ENCODE assay signal across 12 cellular contexts in the genomic region with DNA sequence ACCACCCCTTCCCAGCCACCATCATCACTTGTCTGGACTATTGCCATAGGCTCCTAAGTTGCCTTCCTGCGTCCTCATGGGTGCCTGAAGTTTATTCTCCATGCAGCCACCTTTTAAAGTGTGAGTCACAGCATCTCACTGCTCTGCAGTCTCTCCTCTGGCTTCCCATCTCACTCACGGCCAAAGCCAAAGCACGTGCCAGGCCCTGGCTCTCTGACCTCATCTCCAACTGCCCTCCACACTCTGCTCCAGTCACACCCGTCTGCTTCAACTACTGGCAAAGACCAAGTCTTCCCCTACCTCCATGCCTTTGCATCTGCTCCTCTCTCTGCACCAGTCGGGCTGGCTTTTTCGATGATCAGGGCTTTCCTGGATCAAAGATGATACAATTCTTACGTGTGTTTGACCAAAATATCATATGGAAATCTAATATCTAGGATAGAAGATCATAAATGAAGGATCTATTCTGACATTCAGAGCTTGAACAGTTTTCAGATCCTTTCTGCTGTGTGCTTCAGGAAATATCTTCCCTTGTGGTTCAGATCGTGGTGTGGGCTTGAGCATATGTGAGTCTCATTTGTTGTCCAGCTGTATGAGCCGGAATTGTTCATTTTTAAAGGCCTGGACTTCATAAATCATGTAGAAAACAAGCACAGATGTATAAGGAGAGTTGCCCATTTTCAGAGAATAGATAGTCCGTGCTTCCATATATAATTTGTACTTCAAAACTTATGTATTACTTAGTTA.
DNase-seq lines count a peak whose midpoint lies in the region; TF ChIP-seq lines count a peak whose summit lies in the region.
"Had no signal": no experiment of that assay in that cellular context is flagged by ENCODE, and none has a peak within 500 bp of the region (broad histone marks: within the 10 kb centered on the region; RNA-seq: fewer than 3 reads in every experiment).

No MANE protein-coding gene starts in this region.

- H3K4me3 Mint-ChIP-seq in Caco-2 (ENCODE audit: unreplicated experiment), result no peak overlapping the region

- no TSS peak for BruUV-seq in Caco-2 (replicated peaks; lab: Mats Ljungman, UMichigan)

- H3K4me1 Mint-ChIP-seq in Caco-2 (ENCODE audit: low read depth, unreplicated experiment), result no peaks in the 10 kb centered on the region

- H3K9me3 Mint-ChIP-seq in Caco-2 (ENCODE audit: unreplicated experiment), result peaks cover 21% of the 10 kb centered on the region

- H4K20me1 ChIP-seq in BLaER1, result peaks cover 37% of the 10 kb centered on the region

- H3K27me3 ChIP-seq in BLaER1 (no peaks in the 10 kb centered on the region), rectal smooth muscle tissue (ENCODE audit: control insufficient read depth, insufficient read depth, low read length) (no peaks in the 10 kb centered on the region), Caco-2 (replicated peaks; ENCODE audit: control insufficient read depth, insufficient read depth, low read length) (no peaks in the 10 kb centered on the region)
- H3K27me3 ChIP-seq: right lobe of liver had no signal

- POLR2A ChIA-PET in RWPE1 (lab: Yijun Ruan, JAX; ENCODE audit: low non-redundant PET) (no interaction called here), Caco-2 (lab: Charles Lee) (no interaction called here)

- H3K27me3 Mint-ChIP-seq in Caco-2 (ENCODE audit: insufficient read depth, unreplicated experiment), result no peaks in the 10 kb centered on the region

- H3K36me3 Mint-ChIP-seq in Caco-2 (ENCODE audit: insufficient read depth, unreplicated experiment), result no peaks in the 10 kb centered on the region

- H3K36me3 ChIP-seq in BLaER1 (peaks cover 26% of the 10 kb centered on the region; the same call in 1 of the 2 replicates), rectal smooth muscle tissue (ENCODE audit: control insufficient read depth, insufficient read depth, low read length) (no peaks in the 10 kb centered on the region), Caco-2 (ENCODE audit: control insufficient read depth, insufficient read depth, low read length) (no peaks in the 10 kb centered on the region)
- H3K36me3 ChIP-seq: right lobe of liver had no signal

- H3K4me3 ChIP-seq in BLaER1, result peak overlapping the region; percentile 18
- H3K4me3 ChIP-seq in foreskin fibroblast (ENCODE audit: low read depth in 1 of 2, low read length in 2 of 2), result peak overlapping the region in 1 of 2 donors; percentile 16
- no peak overlapping the region for H3K4me3 ChIP-seq in rectal smooth muscle tissue (ENCODE audit: low read length)
- H3K4me3 ChIP-seq in Caco-2 (ENCODE audit: low read depth, low read length), result no peak overlapping the region
- H3K4me3 ChIP-seq: GM12878, right lobe of liver had no signal

- DNase-seq in RWPE1 (ENCODE audit: low spot score), result no peak
- DNase-seq in foreskin fibroblast, result peak; percentile 86 to 96
- DNase-seq in Caco-2, result no peak
- no peak for DNase-seq in SW480 (ENCODE audit: low spot score)
- DNase-seq in activated CD8-positive, alpha-beta memory T cell treated with anti-CD3 and anti-CD28 coated beads, Interleukin-2, amount 50 U/mL, for 48 hours, result no peak
- DNase-seq in medulla oblongata (ENCODE audit: extremely low spot score), result no peak
- DNase-seq: activated CD4-positive, alpha-beta T cell treated with anti-CD3 and anti-CD28 coated beads, Interleukin-2, amount 50 U/mL, for 4 hours; right lobe of liver; SHP77 treated with DMSO at 0.1 percent for 48 hours had no signal

- H3K9ac ChIP-seq in BLaER1, result peak overlapping the region; percentile 59
- no peak overlapping the region for H3K9ac ChIP-seq in rectal smooth muscle tissue (ENCODE audit: low read length)

- H3K4me1 ChIP-seq in BLaER1, result peaks cover 68% of the 10 kb centered on the region
- H3K4me1 ChIP-seq in rectal smooth muscle tissue (ENCODE audit: control insufficient read depth, insufficient read depth, low read length), result peaks cover 30% of the 10 kb centered on the region
- no peaks in the 10 kb centered on the region for H3K4me1 ChIP-seq in Caco-2

- TF ChIP-seq CTCF in RWPE1 (conservative IDR thresholded peaks at IDR 0.05; ENCODE audit: low read depth) (no peak), foreskin fibroblast (IDR thresholded peaks at IDR 0.05; ENCODE audit: low read depth, low read length) (no peak), Caco-2 (IDR thresholded peaks at IDR 0.05; ENCODE audit: insufficient read depth in 1 of 2, low read depth in 1 of 2, low read length in 1 of 2, severe bottlenecking in 1 of 2, unreplicated experiment in 1 of 2) (no peak)

- H3K9me3 ChIP-seq in BLaER1 (peaks cover 26% of the 10 kb centered on the region), Caco-2 (peaks cover 11% of the 10 kb centered on the region)

- intact Hi-C loops in Caco-2 (cut with micrococcal nuclease; ENCODE audit: unreplicated experiment), result no loop called here

- H3K27ac ChIP-seq in BLaER1 (peak overlapping the region; percentile 74), RWPE1 (peak overlapping the region; percentile 62), rectal smooth muscle tissue (ENCODE audit: low read depth, low read length) (peak overlapping the region; percentile 75)
- H3K27ac ChIP-seq: right lobe of liver had no signal

- CTCF ChIA-PET in RWPE1 (lab: Yijun Ruan, JAX), result no interaction called here
- CTCF ChIA-PET in Caco-2 (lab: Charles Lee), result no interaction called here

- no peak overlapping the region for H3K27ac Mint-ChIP-seq in Caco-2 (ENCODE audit: unreplicated experiment)

- H3K4me2 ChIP-seq in BLaER1, result peak overlapping the region; percentile 92

Comparison
In these comparisons a context has a peak if more than half of its experiments do, and no peak if none do; other contexts are left out.
1. DNase-seq: peak in foreskin fibroblast (2 of 2); none in RWPE1 (single experiment), Caco-2 (0 of 2), SW480 (single experiment), activated CD8-positive, alpha-beta memory T cell treated with anti-CD3 and anti-CD28 coated beads, Interleukin-2, amount 50 U/mL, for 48 hours (single experiment) and medulla oblongata (single experiment).
2. Peak in every context shown above with its lines, with median percentiles within 50 percentile points of each other: H3K27ac ChIP-seq.